8 cellular contexts compared by ENCODE assay signal in genomic region chr10:102673961-102674511, GRCh38. TPM values are rescaled to one million over a fixed set of nuclear protein-coding genes. Genes with fewer than 3 reads are reported as not detected.
DNase-seq lines count a peak whose midpoint lies in the region; ATAC-seq and TF ChIP-seq lines count a peak whose summit lies in the region.

No MANE protein-coding gene starts in this region.

- ATAC-seq in natural killer cell treated with Interleukin-12 subunit alpha and Interleukin-12 subunit beta and Interleukin-15 and Interleukin-18, amount 100 ng/mL, for 72 hours, result peak; percentile 82 to 83
- peak; percentile 91 for ATAC-seq in stimulated activated naive CD8-positive, alpha-beta T cell treated with anti-CD3 and anti-CD28 coated beads, Interleukin-15, Interleukin-2, amounts not matched to agents 100 U/mL and 50 U/mL, for 24 hours
- no peak for ATAC-seq in GM21367 (IDR thresholded peaks at IDR 0.05; ENCODE audit: unreplicated experiment)

- H3K4me1 Mint-ChIP-seq in activated T-helper 1 cell treated with anti-CD3 and anti-CD28 coated beads, Interleukin-12 subunit alpha, Interleukin-12 subunit beta, Interleukin-2, Interleukin-4 antibody, amounts not matched to agents 30 ng/mL and 10 ng/mL and 1 ng/mL, durations not matched to agents 14 hours and 24 hours and 36 hours (ENCODE audit: low read depth), result peaks cover 25% of the 10 kb centered on the region
- H3K4me1 Mint-ChIP-seq in natural killer cell treated with Interleukin-12 subunit alpha and Interleukin-12 subunit beta and Interleukin-15 and Interleukin-18, amount 100 ng/mL, for 72 hours (ENCODE audit: low read depth in 2 of 2), result peaks cover 32 to 33% of the 10 kb centered on the region in 2 donors

- H3K27me3 Mint-ChIP-seq in activated T-helper 1 cell treated with anti-CD3 and anti-CD28 coated beads, Interleukin-12 subunit alpha, Interleukin-12 subunit beta, Interleukin-2, Interleukin-4 antibody, amounts not matched to agents 30 ng/mL and 10 ng/mL and 1 ng/mL, durations not matched to agents 14 hours and 24 hours and 36 hours (ENCODE audit: insufficient read depth), result no peaks in the 10 kb centered on the region
- no peaks in the 10 kb centered on the region for H3K27me3 Mint-ChIP-seq in natural killer cell treated with Interleukin-12 subunit alpha and Interleukin-12 subunit beta and Interleukin-15 and Interleukin-18, amount 100 ng/mL, for 72 hours

- peak overlapping the region; percentile 69 for H3K27ac Mint-ChIP-seq in activated T-helper 1 cell treated with anti-CD3 and anti-CD28 coated beads, Interleukin-12 subunit alpha, Interleukin-12 subunit beta, Interleukin-2, Interleukin-4 antibody, amounts not matched to agents 30 ng/mL and 10 ng/mL and 1 ng/mL, durations not matched to agents 14 hours and 24 hours and 36 hours
- H3K27ac Mint-ChIP-seq in natural killer cell treated with Interleukin-12 subunit alpha and Interleukin-12 subunit beta and Interleukin-15 and Interleukin-18, amount 100 ng/mL, for 72 hours, result peak overlapping the region; percentile 54 to 84

- intact Hi-C loops in activated T-helper 1 cell treated with anti-CD3 and anti-CD28 coated beads, Interleukin-12 subunit alpha, Interleukin-12 subunit beta, Interleukin-2, Interleukin-4 antibody, amounts not matched to agents 30 ng/mL and 10 ng/mL and 1 ng/mL, durations not matched to agents 14 hours and 24 hours and 36 hours (cut with micrococcal nuclease), result loop anchor here (1.0 to 2.0 kb wide), 4 partner anchors 13 to 69 kb away; partner anchors contain the start of gene WBP1L

- H3K4me3 ChIP-seq in fibroblast of mammary gland (ENCODE audit: control insufficient read depth, low read depth, low read length), result peak overlapping the region; percentile 27

- no peak for TF ChIP-seq CTCF in GM13977 (IDR thresholded peaks at IDR 0.05; ENCODE audit: extremely low read depth, insufficient read depth, missing control alignments)
- no peak for TF ChIP-seq CTCF in fibroblast of mammary gland (conservative IDR thresholded peaks at IDR 0.05; ENCODE audit: control insufficient read depth, insufficient read depth, low read depth, low read length)

- peaks cover 1% of the 10 kb centered on the region for H3K36me3 Mint-ChIP-seq in activated T-helper 1 cell treated with anti-CD3 and anti-CD28 coated beads, Interleukin-12 subunit alpha, Interleukin-12 subunit beta, Interleukin-2, Interleukin-4 antibody, amounts not matched to agents 30 ng/mL and 10 ng/mL and 1 ng/mL, durations not matched to agents 14 hours and 24 hours and 36 hours (ENCODE audit: low read depth)
- H3K36me3 Mint-ChIP-seq in natural killer cell treated with Interleukin-12 subunit alpha and Interleukin-12 subunit beta and Interleukin-15 and Interleukin-18, amount 100 ng/mL, for 72 hours, result no peaks in the 10 kb centered on the region

- DNase-seq in GM13977 (ENCODE audit: low spot score), result peak; percentile 77
- peak; percentile 55 for DNase-seq in NCI-H69 (lab: John Stamatoyannopoulos, UW)
- DNase-seq in activated T-helper 1 cell treated with anti-CD3 and anti-CD28 coated beads, Interleukin-12 subunit alpha, Interleukin-12 subunit beta, Interleukin-2, Interleukin-4 antibody, amounts not matched to agents 30 ng/mL and 10 ng/mL and 1 ng/mL, durations not matched to agents 14 hours and 24 hours and 36 hours (ENCODE audit: low spot score), result peak; percentile 69
- peak; percentile 73 for DNase-seq in fibroblast of mammary gland (ENCODE audit: low read depth)
- DNase-seq in natural killer cell treated with Interleukin-12 subunit alpha and Interleukin-12 subunit beta and Interleukin-15 and Interleukin-18, amount 100 ng/mL, for 72 hours (ENCODE audit: low spot score), result no peak
- DNase-seq in stimulated activated naive CD8-positive, alpha-beta T cell treated with anti-CD3 and anti-CD28 coated beads, Interleukin-15, Interleukin-2, amounts not matched to agents 100 U/mL and 50 U/mL, for 24 hours, result peak; percentile 77
- DNase-seq in NCI-H774 (lab: John Stamatoyannopoulos, UW), result no peak

- no peaks in the 10 kb centered on the region for H3K9me3 Mint-ChIP-seq in activated T-helper 1 cell treated with anti-CD3 and anti-CD28 coated beads, Interleukin-12 subunit alpha, Interleukin-12 subunit beta, Interleukin-2, Interleukin-4 antibody, amounts not matched to agents 30 ng/mL and 10 ng/mL and 1 ng/mL, durations not matched to agents 14 hours and 24 hours and 36 hours
- H3K9me3 Mint-ChIP-seq in natural killer cell treated with Interleukin-12 subunit alpha and Interleukin-12 subunit beta and Interleukin-15 and Interleukin-18, amount 100 ng/mL, for 72 hours, result no peaks in the 10 kb centered on the region

- in situ Hi-C loops in GM13977 (cut with MboI; ENCODE audit: low pct_unique_long_range_greater_than_20kb, low sequenced_read_pairs, unreplicated experiment), result no loop called here

- peak overlapping the region; percentile 71 for H3K4me3 Mint-ChIP-seq in activated T-helper 1 cell treated with anti-CD3 and anti-CD28 coated beads, Interleukin-12 subunit alpha, Interleukin-12 subunit beta, Interleukin-2, Interleukin-4 antibody, amounts not matched to agents 30 ng/mL and 10 ng/mL and 1 ng/mL, durations not matched to agents 14 hours and 24 hours and 36 hours
- H3K4me3 Mint-ChIP-seq in natural killer cell treated with Interleukin-12 subunit alpha and Interleukin-12 subunit beta and Interleukin-15 and Interleukin-18, amount 100 ng/mL, for 72 hours, result peak overlapping the region; percentile 81

RNA-seq across cellular contexts. Expression of gene TRIM8, which starts 29.8 kb away (rescaled TPM):
- 108 and 111 TPM in 2 replicates for total RNA-seq in activated T-helper 1 cell treated with anti-CD3 and anti-CD28 coated beads, Interleukin-12 subunit alpha, Interleukin-12 subunit beta, Interleukin-2, Interleukin-4 antibody, amounts not matched to agents 30 ng/mL and 10 ng/mL and 1 ng/mL, durations not matched to agents 14 hours and 24 hours and 36 hours
- 10 to 100 TPM; 50.2 to 78.5 TPM for total RNA-seq in natural killer cell treated with Interleukin-12 subunit alpha and Interleukin-12 subunit beta and Interleukin-15 and Interleukin-18, amount 100 ng/mL, for 72 hours

RNA-seq across cellular contexts. Expression of gene ARL3, which starts 40.2 kb away (rescaled TPM):
- 6.6 and 6.8 TPM in 2 replicates for total RNA-seq in activated T-helper 1 cell treated with anti-CD3 and anti-CD28 coated beads, Interleukin-12 subunit alpha, Interleukin-12 subunit beta, Interleukin-2, Interleukin-4 antibody, amounts not matched to agents 30 ng/mL and 10 ng/mL and 1 ng/mL, durations not matched to agents 14 hours and 24 hours and 36 hours
- total RNA-seq in natural killer cell treated with Interleukin-12 subunit alpha and Interleukin-12 subunit beta and Interleukin-15 and Interleukin-18, amount 100 ng/mL, for 72 hours, result 1 to 10 TPM; 3.0 to 4.5 TPM

RNA-seq across cellular contexts. Expression of gene SFXN2, which starts 40.4 kb away (rescaled TPM):
- 39.5 and 44.0 TPM in 2 replicates for total RNA-seq in activated T-helper 1 cell treated with anti-CD3 and anti-CD28 coated beads, Interleukin-12 subunit alpha, Interleukin-12 subunit beta, Interleukin-2, Interleukin-4 antibody, amounts not matched to agents 30 ng/mL and 10 ng/mL and 1 ng/mL, durations not matched to agents 14 hours and 24 hours and 36 hours
- 10 to 100 TPM; 13.2 to 39.6 TPM for total RNA-seq in natural killer cell treated with Interleukin-12 subunit alpha and Interleukin-12 subunit beta and Interleukin-15 and Interleukin-18, amount 100 ng/mL, for 72 hours

Comparison
In these comparisons a context has a peak if more than half of its experiments do, and no peak if none do; other contexts are left out.
1. DNase-seq: peak in GM13977 (single experiment), NCI-H69 (single experiment), activated T-helper 1 cell treated with anti-CD3 and anti-CD28 coated beads, Interleukin-12 subunit alpha, Interleukin-12 subunit beta, Interleukin-2, Interleukin-4 antibody, amounts not matched to agents 30 ng/mL and 10 ng/mL and 1 ng/mL, durations not matched to agents 14 hours and 24 hours and 36 hours (single experiment), fibroblast of mammary gland (single experiment) and stimulated activated naive CD8-positive, alpha-beta T cell treated with anti-CD3 and anti-CD28 coated beads, Interleukin-15, Interleukin-2, amounts not matched to agents 100 U/mL and 50 U/mL, for 24 hours (single experiment); none in natural killer cell treated with Interleukin-12 subunit alpha and Interleukin-12 subunit beta and Interleukin-15 and Interleukin-18, amount 100 ng/mL, for 72 hours (single experiment) and NCI-H774 (single experiment).